1 cellular context compared by ENCODE assay signal in genomic region chr16:2882460-2883026, GRCh38.
TF ChIP-seq lines count a peak whose summit lies in the region.

No MANE protein-coding gene starts in this region.

TF ChIP-seq in HepG2, 621 proteins besides CTCF, POLR2A, EP300 and RAD21 (continued from another document and continues in another):
- TF ChIP-seq ZNF431 (CRISPR knock-in tag; IDR thresholded peaks at IDR 0.05; ENCODE audit: borderline replicate concordance, low read depth) (no peak), TBX2 (CRISPR knock-in tag; IDR thresholded peaks at IDR 0.05; ENCODE audit: borderline replicate concordance) (peak; percentile 45; the same call in 1 of the 2 replicates), POLR2AphosphoS5 (IDR thresholded peaks at IDR 0.05; ENCODE audit: low read depth, low read length) (peak; percentile 47), ZSCAN29 (CRISPR knock-in tag; conservative IDR thresholded peaks at IDR 0.05) (peak; percentile 85; the same call in 1 of the 2 replicates), MIER2 (CRISPR knock-in tag; IDR thresholded peaks at IDR 0.05) (no peak), SP2 (CRISPR knock-in tag; IDR thresholded peaks at IDR 0.05) (peak; percentile 89), ZC3H13 (CRISPR knock-in tag; IDR thresholded peaks at IDR 0.05) (0 out of 2 replicates have a peak, but pooled peaks have one; percentile 29), SALL2 (CRISPR knock-in tag; IDR thresholded peaks at IDR 0.05) (0 out of 2 replicates have a peak, but pooled peaks have one; percentile 19), ATF6 (CRISPR knock-in tag; conservative IDR thresholded peaks at IDR 0.05) (no peak; the same call in 1 of the 2 replicates), PAX8 (CRISPR knock-in tag; IDR thresholded peaks at IDR 0.05; ENCODE audit: borderline replicate concordance) (peak; percentile 31; the same call in 1 of the 2 replicates), DPF2 (CRISPR knock-in tag; IDR thresholded peaks at IDR 0.05; ENCODE audit: borderline replicate concordance, low read depth) (no peak), ZNF432 (CRISPR knock-in tag; IDR thresholded peaks at IDR 0.05; ENCODE audit: borderline replicate concordance) (no peak), ZSCAN20 (CRISPR knock-in tag; IDR thresholded peaks at IDR 0.05; ENCODE audit: borderline replicate concordance) (no peak), ZFX (CRISPR knock-in tag; IDR thresholded peaks at IDR 0.05; ENCODE audit: low read depth) (no peak), HOXA3 (CRISPR knock-in tag; IDR thresholded peaks at IDR 0.05) (peak; percentile 9; the same call in 1 of the 2 replicates), GABPB1 (CRISPR knock-in tag; IDR thresholded peaks at IDR 0.05) (peak; percentile 16; the same call in 1 of the 2 replicates), SIN3A (IDR thresholded peaks at IDR 0.05; ENCODE audit: borderline replicate concordance, low read depth, low read length) (peak; percentile 22; the same call in 1 of the 2 replicates), RFX5 (IDR thresholded peaks at IDR 0.05; ENCODE audit: low read depth, low read length) (peak; percentile 64), HIC2 (CRISPR knock-in tag; IDR thresholded peaks at IDR 0.05; ENCODE audit: low read depth) (peak; percentile 92), ATF1 (CRISPR knock-in tag; IDR thresholded peaks at IDR 0.05) (peak; percentile 64; the same call in 1 of the 2 replicates), PAWR (CRISPR knock-in tag; IDR thresholded peaks at IDR 0.05; ENCODE audit: borderline replicate concordance) (no peak), SMAD3 (CRISPR knock-in tag; IDR thresholded peaks at IDR 0.05) (peak; percentile 41; the same call in 1 of the 2 replicates), CCDC6 (CRISPR knock-in tag; IDR thresholded peaks at IDR 0.05) (0 out of 2 replicates have a peak, but pooled peaks have one; percentile 24), ZNF292 (CRISPR knock-in tag; IDR thresholded peaks at IDR 0.05; ENCODE audit: borderline replicate concordance, low read depth) (peak; percentile 36; the same call in 1 of the 2 replicates), ZNF230 (CRISPR knock-in tag; IDR thresholded peaks at IDR 0.05) (peak; percentile 72; the same call in 1 of the 2 replicates), ZNF251 (CRISPR knock-in tag; IDR thresholded peaks at IDR 0.05) (peak; percentile 10; the same call in 1 of the 2 replicates), CREB1 (IDR thresholded peaks at IDR 0.05) (peak; percentile 30; the same call in 1 of the 2 replicates), CREB1 (CRISPR knock-in tag; IDR thresholded peaks at IDR 0.05) (no peak; the same call in 1 of the 2 replicates), SP1 (IDR thresholded peaks at IDR 0.05) (no peak), SP1 (CRISPR knock-in tag; IDR thresholded peaks at IDR 0.05) (peak; percentile 65), MYC (CRISPR knock-in tag; IDR thresholded peaks at IDR 0.05; ENCODE audit: borderline replicate concordance) (peak; percentile 28; the same call in 1 of the 2 replicates), ZIK1 (CRISPR knock-in tag; IDR thresholded peaks at IDR 0.05; ENCODE audit: borderline replicate concordance, low read depth) (no peak), PPARG (CRISPR knock-in tag; conservative IDR thresholded peaks at IDR 0.05) (no peak), ZNF136 (CRISPR knock-in tag; IDR thresholded peaks at IDR 0.05; ENCODE audit: low read depth) (0 out of 2 replicates have a peak, but pooled peaks have one; percentile 84), JUN (CRISPR knock-in tag; IDR thresholded peaks at IDR 0.05) (0 out of 2 replicates have a peak, but pooled peaks have one; percentile 31)
- TF ChIP-seq, protein P1, sequence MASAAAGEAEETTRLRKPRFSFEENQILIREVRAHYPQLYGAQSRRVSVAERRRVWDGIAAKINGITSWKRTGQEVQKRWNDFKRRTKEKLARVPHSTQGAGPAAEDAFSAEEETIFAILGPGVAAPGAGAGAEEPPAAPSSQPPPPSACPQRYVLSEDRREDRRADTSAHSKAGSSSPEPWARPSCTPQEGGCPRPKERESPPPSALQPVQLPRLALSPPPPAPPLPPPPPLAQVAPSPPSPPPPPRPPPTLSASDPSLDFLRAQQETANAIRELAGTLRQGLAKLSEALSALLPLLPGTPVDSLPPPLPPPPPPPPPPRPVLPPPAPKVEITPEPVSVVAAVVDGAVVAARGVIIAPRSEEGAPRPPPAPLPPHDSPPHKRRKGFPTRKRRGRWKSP (CRISPR knock-in tag; IDR thresholded peaks at IDR 0.05): peak; percentile 59; the same call in 1 of the 2 replicates
- TF ChIP-seq, protein P2, sequence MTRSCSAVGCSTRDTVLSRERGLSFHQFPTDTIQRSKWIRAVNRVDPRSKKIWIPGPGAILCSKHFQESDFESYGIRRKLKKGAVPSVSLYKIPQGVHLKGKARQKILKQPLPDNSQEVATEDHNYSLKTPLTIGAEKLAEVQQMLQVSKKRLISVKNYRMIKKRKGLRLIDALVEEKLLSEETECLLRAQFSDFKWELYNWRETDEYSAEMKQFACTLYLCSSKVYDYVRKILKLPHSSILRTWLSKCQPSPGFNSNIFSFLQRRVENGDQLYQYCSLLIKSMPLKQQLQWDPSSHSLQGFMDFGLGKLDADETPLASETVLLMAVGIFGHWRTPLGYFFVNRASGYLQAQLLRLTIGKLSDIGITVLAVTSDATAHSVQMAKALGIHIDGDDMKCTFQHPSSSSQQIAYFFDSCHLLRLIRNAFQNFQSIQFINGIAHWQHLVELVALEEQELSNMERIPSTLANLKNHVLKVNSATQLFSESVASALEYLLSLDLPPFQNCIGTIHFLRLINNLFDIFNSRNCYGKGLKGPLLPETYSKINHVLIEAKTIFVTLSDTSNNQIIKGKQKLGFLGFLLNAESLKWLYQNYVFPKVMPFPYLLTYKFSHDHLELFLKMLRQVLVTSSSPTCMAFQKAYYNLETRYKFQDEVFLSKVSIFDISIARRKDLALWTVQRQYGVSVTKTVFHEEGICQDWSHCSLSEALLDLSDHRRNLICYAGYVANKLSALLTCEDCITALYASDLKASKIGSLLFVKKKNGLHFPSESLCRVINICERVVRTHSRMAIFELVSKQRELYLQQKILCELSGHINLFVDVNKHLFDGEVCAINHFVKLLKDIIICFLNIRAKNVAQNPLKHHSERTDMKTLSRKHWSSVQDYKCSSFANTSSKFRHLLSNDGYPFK (CRISPR knock-in tag; IDR thresholded peaks at IDR 0.05; ENCODE audit: borderline replicate concordance): peak; percentile 68; the same call in 1 of the 2 replicates
- TF ChIP-seq, protein P3, sequence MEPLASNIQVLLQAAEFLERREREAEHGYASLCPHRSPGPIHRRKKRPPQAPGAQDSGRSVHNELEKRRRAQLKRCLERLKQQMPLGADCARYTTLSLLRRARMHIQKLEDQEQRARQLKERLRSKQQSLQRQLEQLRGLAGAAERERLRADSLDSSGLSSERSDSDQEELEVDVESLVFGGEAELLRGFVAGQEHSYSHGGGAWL (CRISPR knock-in tag; IDR thresholded peaks at IDR 0.05): no peak
- TF ChIP-seq, protein P4, sequence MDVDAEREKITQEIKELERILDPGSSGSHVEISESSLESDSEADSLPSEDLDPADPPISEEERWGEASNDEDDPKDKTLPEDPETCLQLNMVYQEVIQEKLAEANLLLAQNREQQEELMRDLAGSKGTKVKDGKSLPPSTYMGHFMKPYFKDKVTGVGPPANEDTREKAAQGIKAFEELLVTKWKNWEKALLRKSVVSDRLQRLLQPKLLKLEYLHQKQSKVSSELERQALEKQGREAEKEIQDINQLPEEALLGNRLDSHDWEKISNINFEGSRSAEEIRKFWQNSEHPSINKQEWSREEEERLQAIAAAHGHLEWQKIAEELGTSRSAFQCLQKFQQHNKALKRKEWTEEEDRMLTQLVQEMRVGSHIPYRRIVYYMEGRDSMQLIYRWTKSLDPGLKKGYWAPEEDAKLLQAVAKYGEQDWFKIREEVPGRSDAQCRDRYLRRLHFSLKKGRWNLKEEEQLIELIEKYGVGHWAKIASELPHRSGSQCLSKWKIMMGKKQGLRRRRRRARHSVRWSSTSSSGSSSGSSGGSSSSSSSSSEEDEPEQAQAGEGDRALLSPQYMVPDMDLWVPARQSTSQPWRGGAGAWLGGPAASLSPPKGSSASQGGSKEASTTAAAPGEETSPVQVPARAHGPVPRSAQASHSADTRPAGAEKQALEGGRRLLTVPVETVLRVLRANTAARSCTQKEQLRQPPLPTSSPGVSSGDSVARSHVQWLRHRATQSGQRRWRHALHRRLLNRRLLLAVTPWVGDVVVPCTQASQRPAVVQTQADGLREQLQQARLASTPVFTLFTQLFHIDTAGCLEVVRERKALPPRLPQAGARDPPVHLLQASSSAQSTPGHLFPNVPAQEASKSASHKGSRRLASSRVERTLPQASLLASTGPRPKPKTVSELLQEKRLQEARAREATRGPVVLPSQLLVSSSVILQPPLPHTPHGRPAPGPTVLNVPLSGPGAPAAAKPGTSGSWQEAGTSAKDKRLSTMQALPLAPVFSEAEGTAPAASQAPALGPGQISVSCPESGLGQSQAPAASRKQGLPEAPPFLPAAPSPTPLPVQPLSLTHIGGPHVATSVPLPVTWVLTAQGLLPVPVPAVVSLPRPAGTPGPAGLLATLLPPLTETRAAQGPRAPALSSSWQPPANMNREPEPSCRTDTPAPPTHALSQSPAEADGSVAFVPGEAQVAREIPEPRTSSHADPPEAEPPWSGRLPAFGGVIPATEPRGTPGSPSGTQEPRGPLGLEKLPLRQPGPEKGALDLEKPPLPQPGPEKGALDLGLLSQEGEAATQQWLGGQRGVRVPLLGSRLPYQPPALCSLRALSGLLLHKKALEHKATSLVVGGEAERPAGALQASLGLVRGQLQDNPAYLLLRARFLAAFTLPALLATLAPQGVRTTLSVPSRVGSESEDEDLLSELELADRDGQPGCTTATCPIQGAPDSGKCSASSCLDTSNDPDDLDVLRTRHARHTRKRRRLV (CRISPR knock-in tag; IDR thresholded peaks at IDR 0.05): no peak
- TF ChIP-seq, protein P5, sequence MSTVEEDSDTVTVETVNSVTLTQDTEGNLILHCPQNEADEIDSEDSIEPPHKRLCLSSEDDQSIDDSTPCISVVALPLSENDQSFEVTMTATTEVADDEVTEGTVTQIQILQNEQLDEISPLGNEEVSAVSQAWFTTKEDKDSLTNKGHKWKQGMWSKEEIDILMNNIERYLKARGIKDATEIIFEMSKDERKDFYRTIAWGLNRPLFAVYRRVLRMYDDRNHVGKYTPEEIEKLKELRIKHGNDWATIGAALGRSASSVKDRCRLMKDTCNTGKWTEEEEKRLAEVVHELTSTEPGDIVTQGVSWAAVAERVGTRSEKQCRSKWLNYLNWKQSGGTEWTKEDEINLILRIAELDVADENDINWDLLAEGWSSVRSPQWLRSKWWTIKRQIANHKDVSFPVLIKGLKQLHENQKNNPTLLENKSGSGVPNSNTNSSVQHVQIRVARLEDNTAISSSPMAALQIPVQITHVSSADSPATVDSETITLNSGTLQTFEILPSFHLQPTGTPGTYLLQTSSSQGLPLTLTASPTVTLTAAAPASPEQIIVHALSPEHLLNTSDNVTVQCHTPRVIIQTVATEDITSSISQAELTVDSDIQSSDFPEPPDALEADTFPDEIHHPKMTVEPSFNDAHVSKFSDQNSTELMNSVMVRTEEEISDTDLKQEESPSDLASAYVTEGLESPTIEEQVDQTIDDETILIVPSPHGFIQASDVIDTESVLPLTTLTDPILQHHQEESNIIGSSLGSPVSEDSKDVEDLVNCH (CRISPR knock-in tag; IDR thresholded peaks at IDR 0.05): no peak
- TF ChIP-seq, protein P6, sequence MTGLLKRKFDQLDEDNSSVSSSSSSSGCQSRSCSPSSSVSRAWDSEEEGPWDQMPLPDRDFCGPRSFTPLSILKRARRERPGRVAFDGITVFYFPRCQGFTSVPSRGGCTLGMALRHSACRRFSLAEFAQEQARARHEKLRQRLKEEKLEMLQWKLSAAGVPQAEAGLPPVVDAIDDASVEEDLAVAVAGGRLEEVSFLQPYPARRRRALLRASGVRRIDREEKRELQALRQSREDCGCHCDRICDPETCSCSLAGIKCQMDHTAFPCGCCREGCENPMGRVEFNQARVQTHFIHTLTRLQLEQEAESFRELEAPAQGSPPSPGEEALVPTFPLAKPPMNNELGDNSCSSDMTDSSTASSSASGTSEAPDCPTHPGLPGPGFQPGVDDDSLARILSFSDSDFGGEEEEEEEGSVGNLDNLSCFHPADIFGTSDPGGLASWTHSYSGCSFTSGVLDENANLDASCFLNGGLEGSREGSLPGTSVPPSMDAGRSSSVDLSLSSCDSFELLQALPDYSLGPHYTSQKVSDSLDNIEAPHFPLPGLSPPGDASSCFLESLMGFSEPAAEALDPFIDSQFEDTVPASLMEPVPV (CRISPR knock-in tag; IDR thresholded peaks at IDR 0.05): 0 out of 2 replicates have a peak, but pooled peaks have one; percentile 7
- TF ChIP-seq, protein P7, sequence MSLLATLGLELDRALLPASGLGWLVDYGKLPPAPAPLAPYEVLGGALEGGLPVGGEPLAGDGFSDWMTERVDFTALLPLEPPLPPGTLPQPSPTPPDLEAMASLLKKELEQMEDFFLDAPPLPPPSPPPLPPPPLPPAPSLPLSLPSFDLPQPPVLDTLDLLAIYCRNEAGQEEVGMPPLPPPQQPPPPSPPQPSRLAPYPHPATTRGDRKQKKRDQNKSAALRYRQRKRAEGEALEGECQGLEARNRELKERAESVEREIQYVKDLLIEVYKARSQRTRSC (CRISPR knock-in tag; IDR thresholded peaks at IDR 0.05; ENCODE audit: low read depth): no peak
